Comparison of ENCODE assay signal across 8 cellular contexts in the genomic region with DNA sequence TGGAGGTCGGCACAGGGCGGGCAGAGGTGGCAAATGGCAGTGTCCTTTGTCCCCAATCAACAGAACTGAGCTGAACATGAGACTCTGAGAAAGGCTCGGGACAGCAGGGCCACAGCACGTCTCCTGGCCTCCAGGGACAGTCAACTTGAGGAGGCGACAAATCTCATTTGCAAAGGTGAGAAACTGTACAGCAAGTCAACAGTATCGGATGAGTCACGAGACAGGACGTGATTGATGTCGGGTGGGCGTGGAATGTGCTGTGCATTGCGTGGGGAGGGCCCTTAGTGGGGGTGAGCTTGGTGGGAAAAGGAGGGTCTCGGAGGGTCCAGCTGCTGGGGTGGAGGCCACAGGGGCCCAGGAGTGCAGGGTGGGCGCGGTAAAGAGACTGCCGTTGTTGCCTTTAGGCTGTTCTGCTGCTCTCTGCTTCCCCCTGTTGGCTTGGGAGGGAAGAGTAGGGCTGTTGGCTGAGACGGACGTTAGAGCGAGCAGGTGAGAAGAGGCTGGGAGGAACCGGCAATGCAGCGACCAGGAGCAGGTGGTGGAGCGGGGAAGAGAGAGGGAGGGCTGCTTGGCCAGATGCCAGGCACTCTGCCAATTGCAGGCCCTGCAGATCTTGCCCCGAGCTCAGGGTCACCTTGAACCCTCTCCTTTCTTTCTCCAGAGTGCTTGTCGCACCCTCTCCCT.
DNase-seq lines count a peak whose midpoint lies in the region; ATAC-seq and TF ChIP-seq lines count a peak whose summit lies in the region.

No MANE protein-coding gene starts in this region.

- no peaks in the 10 kb centered on the region for H3K9me3 Mint-ChIP-seq in activated CD4-positive, alpha-beta memory T cell treated with anti-CD3 and anti-CD28 coated beads, Interleukin-2, amount 10 ng/mL, durations not matched to agents 7 days and 5 days
- no peaks in the 10 kb centered on the region for H3K9me3 Mint-ChIP-seq in naive thymus-derived CD4-positive, alpha-beta T cell

- DNase-seq in AG09309 (ENCODE audit: low read depth): no peak
- peak; percentile 95 for DNase-seq in NCI-H345 (lab: John Stamatoyannopoulos, UW)
- DNase-seq in activated CD4-positive, alpha-beta memory T cell treated with anti-CD3 and anti-CD28 coated beads, Interleukin-2, amount 10 ng/mL, durations not matched to agents 7 days and 5 days: peak; percentile 77
- DNase-seq in effector memory CD4-positive, alpha-beta T cell: peak; percentile 64 to 72 (median 69)
- peak; percentile 64 to 89 (median 80) for DNase-seq in naive thymus-derived CD4-positive, alpha-beta T cell
- peak; percentile 84 for DNase-seq in stimulated activated naive CD8-positive, alpha-beta T cell treated with anti-CD3 and anti-CD28 coated beads, Interleukin-15, Interleukin-2, amounts not matched to agents 100 U/mL and 50 U/mL, for 24 hours

- H3K36me3 Mint-ChIP-seq in activated CD4-positive, alpha-beta memory T cell treated with anti-CD3 and anti-CD28 coated beads, Interleukin-2, amount 10 ng/mL, durations not matched to agents 7 days and 5 days (ENCODE audit: low read depth): peaks cover 49% of the 10 kb centered on the region
- peaks cover 0 to 33% (median 0%) of the 10 kb centered on the region in 5 donors for H3K36me3 Mint-ChIP-seq in naive thymus-derived CD4-positive, alpha-beta T cell

- ATAC-seq in GM19023 (IDR thresholded peaks at IDR 0.05; ENCODE audit: unreplicated experiment) (peak; percentile 30), HG03175 (IDR thresholded peaks at IDR 0.05; ENCODE audit: unreplicated experiment) (peak; percentile 69)
- peak; percentile 85 for ATAC-seq in naive thymus-derived CD4-positive, alpha-beta T cell
- ATAC-seq in stimulated activated naive CD8-positive, alpha-beta T cell treated with anti-CD3 and anti-CD28 coated beads, Interleukin-15, Interleukin-2, amounts not matched to agents 100 U/mL and 50 U/mL, for 24 hours: peak; percentile 60

- no peaks in the 10 kb centered on the region for H3K36me3 ChIP-seq in effector memory CD4-positive, alpha-beta T cell (ENCODE audit: control insufficient read depth, insufficient read depth, low read length)
- no peaks in the 10 kb centered on the region for H3K36me3 ChIP-seq in naive thymus-derived CD4-positive, alpha-beta T cell (ENCODE audit: control insufficient read depth in 2 of 3, insufficient read depth in 3 of 3, low read length in 3 of 3)

- no peaks in the 10 kb centered on the region for H3K9me3 ChIP-seq in effector memory CD4-positive, alpha-beta T cell (ENCODE audit: control insufficient read depth, low read length)
- H3K9me3 ChIP-seq in naive thymus-derived CD4-positive, alpha-beta T cell (ENCODE audit: control insufficient read depth in 2 of 3, low read length in 3 of 3): no peaks in the 10 kb centered on the region

- CTCF ChIA-PET in activated CD4-positive, alpha-beta memory T cell treated with anti-CD3 and anti-CD28 coated beads, Interleukin-2, amount 10 ng/mL, durations not matched to agents 7 days and 5 days (lab: Charles Lee): interaction anchor here (0.6 to 6.5 kb wide), 19 partner anchors 9 to 252 kb away, joined by 3 to 51 read pairs (median 4); a partner anchor contains a TSS
- CTCF ChIA-PET in naive thymus-derived CD4-positive, alpha-beta T cell (lab: Charles Lee): interaction anchor here (0.5 to 5.7 kb wide), 18 partner anchors 10 to 168 kb away, joined by 3 to 51 read pairs (median 5); a partner anchor contains a TSS

- intact Hi-C loops in naive thymus-derived CD4-positive, alpha-beta T cell (cut with micrococcal nuclease): loop anchor here (1.0 to 5.0 kb wide), 12 partner anchors 8 to 440 kb away; a partner anchor contains a TSS

- H3K27ac Mint-ChIP-seq in activated CD4-positive, alpha-beta memory T cell treated with anti-CD3 and anti-CD28 coated beads, Interleukin-2, amount 10 ng/mL, durations not matched to agents 7 days and 5 days: peak overlapping the region; percentile 95
- H3K27ac Mint-ChIP-seq in naive thymus-derived CD4-positive, alpha-beta T cell: peak overlapping the region; percentile 77 to 99 (median 95)

- peaks cover 92% of the 10 kb centered on the region for H3K4me1 ChIP-seq in effector memory CD4-positive, alpha-beta T cell (ENCODE audit: control insufficient read depth, insufficient read depth, low read length, poor library complexity, severe bottlenecking)
- peaks cover 89 to 92% of the 10 kb centered on the region in 2 donors for H3K4me1 ChIP-seq in naive thymus-derived CD4-positive, alpha-beta T cell (ENCODE audit: control insufficient read depth in 2 of 2, insufficient read depth in 2 of 2, low read length in 2 of 2)

- POLR2A ChIA-PET in activated CD4-positive, alpha-beta memory T cell treated with anti-CD3 and anti-CD28 coated beads, Interleukin-2, amount 10 ng/mL, durations not matched to agents 7 days and 5 days (lab: Charles Lee): interaction anchor here (0.7 to 6.9 kb wide), 15 partner anchors 10 to 210 kb away, joined by 3 to 62 read pairs (median 3); a partner anchor contains a TSS
- POLR2A ChIA-PET in naive thymus-derived CD4-positive, alpha-beta T cell (lab: Charles Lee): interaction anchor here (0.6 to 7.1 kb wide), 25 partner anchors 8 to 267 kb away, joined by 3 to 75 read pairs (median 5); a partner anchor contains a TSS

- H3K4me1 Mint-ChIP-seq in activated CD4-positive, alpha-beta memory T cell treated with anti-CD3 and anti-CD28 coated beads, Interleukin-2, amount 10 ng/mL, durations not matched to agents 7 days and 5 days: peaks cover 97% of the 10 kb centered on the region
- H3K4me1 Mint-ChIP-seq in naive thymus-derived CD4-positive, alpha-beta T cell: peaks cover 80 to 100% (median 100%) of the 10 kb centered on the region in 7 donors

- H3K27me3 Mint-ChIP-seq in activated CD4-positive, alpha-beta memory T cell treated with anti-CD3 and anti-CD28 coated beads, Interleukin-2, amount 10 ng/mL, durations not matched to agents 7 days and 5 days: no peaks in the 10 kb centered on the region
- no peaks in the 10 kb centered on the region for H3K27me3 Mint-ChIP-seq in naive thymus-derived CD4-positive, alpha-beta T cell

- H3K4me3 ChIP-seq in AG09309 (ENCODE audit: control insufficient read depth, low read depth, low read length): no peak overlapping the region
- H3K4me3 ChIP-seq in effector memory CD4-positive, alpha-beta T cell (ENCODE audit: insufficient read depth, low read depth, low read length, poor library complexity, severe bottlenecking): peak overlapping the region; percentile 27
- H3K4me3 ChIP-seq in naive thymus-derived CD4-positive, alpha-beta T cell (ENCODE audit: low read length): peak overlapping the region; percentile 56

- peak; percentile 60 for TF ChIP-seq CTCF in AG09309 (IDR thresholded peaks at IDR 0.05; ENCODE audit: control insufficient read depth, insufficient read depth, low read depth, low read length, missing control alignments)

- H3K27me3 ChIP-seq in effector memory CD4-positive, alpha-beta T cell (replicated peaks; ENCODE audit: control insufficient read depth, insufficient read depth, low read length, poor library complexity, severe bottlenecking): no peaks in the 10 kb centered on the region
- no peaks in the 10 kb centered on the region for H3K27me3 ChIP-seq in naive thymus-derived CD4-positive, alpha-beta T cell (ENCODE audit: control insufficient read depth in 2 of 2, insufficient read depth in 2 of 2, low read length in 2 of 2)

- H3K27ac ChIP-seq in effector memory CD4-positive, alpha-beta T cell (ENCODE audit: insufficient read depth, low read length, poor library complexity, severe bottlenecking): peak overlapping the region; percentile 98
- H3K27ac ChIP-seq in naive thymus-derived CD4-positive, alpha-beta T cell (ENCODE audit: low read depth, low read length): peak overlapping the region; percentile 90

- H3K4me3 Mint-ChIP-seq in activated CD4-positive, alpha-beta memory T cell treated with anti-CD3 and anti-CD28 coated beads, Interleukin-2, amount 10 ng/mL, durations not matched to agents 7 days and 5 days: peak overlapping the region; percentile 76
- peak overlapping the region; percentile 78 to 99 (median 88) for H3K4me3 Mint-ChIP-seq in naive thymus-derived CD4-positive, alpha-beta T cell

Comparison
In these comparisons a context has a peak if more than half of its experiments do, and no peak if none do; other contexts are left out.
1. ATAC-seq: peak in every context shown above with its lines; median percentile 85 in naive thymus-derived CD4-positive, alpha-beta T cell; 69 in HG03175; 60 in stimulated activated naive CD8-positive, alpha-beta T cell treated with anti-CD3 and anti-CD28 coated beads, Interleukin-15, Interleukin-2, amounts not matched to agents 100 U/mL and 50 U/mL, for 24 hours; 30 in GM19023.